22 cellular contexts compared by ENCODE assay signal in genomic region chr1:169142129-169142528, GRCh38. TPM values are rescaled to one million over a fixed set of nuclear protein-coding genes. Genes with fewer than 3 reads are reported as not detected.
DNase-seq lines count a peak whose midpoint lies in the region; ATAC-seq, FAIRE-seq and TF ChIP-seq lines count a peak whose summit lies in the region.
"Had no signal": no experiment of that assay in that cellular context is flagged by ENCODE, and none has a peak within 500 bp of the region (broad histone marks: within the 10 kb centered on the region; RNA-seq: fewer than 3 reads in every experiment).

No MANE protein-coding gene starts in this region.

- DNase-seq in HepG2 (ENCODE audit: low spot score) (no peak), right lobe of liver (no peak), K562 (ENCODE audit: extremely low read depth in 1 of 4, low spot score in 3 of 4) (no peak), G401 (ENCODE audit: low spot score) (no peak), NAMALWA (ENCODE audit: low spot score) (no peak)
- DNase-seq in stimulated activated CD8-positive, alpha-beta memory T cell treated with anti-CD3 and anti-CD28 coated beads, Interleukin-4, amount 100 ng/mL, for 48 hours: no peak
- DNase-seq: ACHN; AML-193; Caco-2; Calu3; CD4-positive, alpha-beta T cell; CD8-positive, alpha-beta T cell; DMS79 treated with DMSO at 0.1 percent for 48 hours; GDM1 had no signal

- H3K4me1 ChIP-seq in HepG2 (ENCODE audit: insufficient read depth, low read length): peaks cover 68% of the 10 kb centered on the region
- H3K4me1 ChIP-seq in right lobe of liver: peaks cover 0 to 51% (median 24%) of the 10 kb centered on the region in 4 donors
- peaks cover 0 to 9% of the 10 kb centered on the region in 2 experiments; a peak in 2 of 5 replicates for H3K4me1 ChIP-seq in K562 (replicated peaks in 1 of 2; ENCODE audit: control insufficient read depth in 2 of 2, insufficient read depth in 2 of 2, low read length in 2 of 2)
- H3K4me1 ChIP-seq: BLaER1 treated with 17β-estradiol and CSF1 and Interleukin-3, amounts not matched to agents 10 nM and 100 nM had no signal

- no peak for TF ChIP-seq EP300 in HepG2 (IDR thresholded peaks at IDR 0.05; ENCODE audit: low read depth in 2 of 2, low read length in 2 of 2)
- TF ChIP-seq EP300 in HepG2 (CRISPR knock-in tag; IDR thresholded peaks at IDR 0.05; ENCODE audit: borderline replicate concordance): no peak
- TF ChIP-seq EP300 in K562 (IDR thresholded peaks at IDR 0.05; ENCODE audit: low read length): no peak

- H3K9ac ChIP-seq in HepG2 (ENCODE audit: insufficient read depth, low read depth, low read length): no peak overlapping the region
- no peak overlapping the region for H3K9ac ChIP-seq in K562 (ENCODE audit: insufficient read depth in 1 of 2, low read depth in 2 of 2, low read length in 2 of 2)
- H3K9ac ChIP-seq: BLaER1 treated with 17β-estradiol and CSF1 and Interleukin-3, amounts not matched to agents 10 nM and 100 nM had no signal

- no peak for ATAC-seq in HepG2
- no peak for ATAC-seq in right lobe of liver
- ATAC-seq in K562: no peak
- ATAC-seq: CD8-positive, alpha-beta T cell; GM12878 had no signal

- no peak overlapping the region for H3K27ac ChIP-seq in HepG2 (ENCODE audit: extremely low read length, insufficient read depth, low read length)
- H3K27ac ChIP-seq in right lobe of liver: no peak overlapping the region
- no peak overlapping the region for H3K27ac ChIP-seq in K562 (ENCODE audit: extremely low read depth, low read depth, low read length)
- H3K27ac ChIP-seq: 22Rv1; BLaER1 treated with 17β-estradiol and CSF1 and Interleukin-3, amounts not matched to agents 10 nM and 100 nM; C4-2B had no signal

- WGBS in HepG2 (ENCODE audit: low lambda C conversion rate): 47% methylated on average over 1 of the region's 1 CpG
- WGBS in right lobe of liver (ENCODE audit: insufficient coverage, low coverage, low lambda C conversion rate, missing lambda C conversion rate): 29% methylated on average over 1 of the region's 1 CpG
- WGBS in K562 (ENCODE audit: insufficient coverage, low coverage, missing lambda C conversion rate): 12% methylated on average over 1 of the region's 1 CpG

- no peak overlapping the region for H3K4me3 ChIP-seq in HepG2 (replicated peaks in 1 of 3; ENCODE audit: insufficient read depth in 1 of 3, low read depth in 2 of 3, low read length in 3 of 3)
- H3K4me3 ChIP-seq in right lobe of liver: no peak overlapping the region
- no peak overlapping the region for H3K4me3 ChIP-seq in K562
- H3K4me3 ChIP-seq: BLaER1 treated with 17β-estradiol and CSF1 and Interleukin-3, amounts not matched to agents 10 nM and 100 nM; GM12878 had no signal

- H3K36me3 ChIP-seq in HepG2 (replicated peaks in 1 of 2; ENCODE audit: control insufficient read depth in 1 of 2, insufficient read depth in 2 of 2, low read length in 2 of 2): no peaks in the 10 kb centered on the region
- H3K36me3 ChIP-seq in right lobe of liver: no peaks in the 10 kb centered on the region
- H3K36me3 ChIP-seq in K562 (ENCODE audit: control insufficient read depth, insufficient read depth, low read length): no peaks in the 10 kb centered on the region
- H3K36me3 ChIP-seq: BLaER1 treated with 17β-estradiol and CSF1 and Interleukin-3, amounts not matched to agents 10 nM and 100 nM had no signal

- H3K9me3 ChIP-seq in HepG2 (ENCODE audit: low read length) (no peaks in the 10 kb centered on the region), right lobe of liver (no peaks in the 10 kb centered on the region), K562 (replicated peaks; ENCODE audit: control insufficient read depth, insufficient read depth, low read depth, low read length) (no peaks in the 10 kb centered on the region)
- H3K9me3 ChIP-seq: BLaER1 treated with 17β-estradiol and CSF1 and Interleukin-3, amounts not matched to agents 10 nM and 100 nM; Caco-2 had no signal

- TF ChIP-seq POLR2A in HepG2 (IDR thresholded peaks at IDR 0.05; ENCODE audit: insufficient read depth in 1 of 2, low read depth in 2 of 2, low read length in 2 of 2): no peak
- TF ChIP-seq POLR2A in right lobe of liver (IDR thresholded peaks at IDR 0.05): no peak
- no peak for TF ChIP-seq POLR2A in K562 (conservative IDR thresholded peaks at IDR 0.05)

- CTCF ChIA-PET in HepG2 (lab: Yijun Ruan, JAX; ENCODE audit: low intra/inter-chr PET ratio, low total read pairs): no interaction called here
- CTCF ChIA-PET in K562 (lab: Yijun Ruan, JAX; ENCODE audit: low intra/inter-chr PET ratio): no interaction called here

- intact Hi-C loops in HepG2 (cut with micrococcal nuclease; ENCODE audit: unreplicated experiment) (no loop called here), right lobe of liver (cut with DNase I) (no loop called here), K562 (cut with micrococcal nuclease) (no loop called here)

- in situ Hi-C loops in HepG2 (cut with HindIII; ENCODE audit: extremely low pct_ligation_motif_present, low pct_unique_long_range_greater_than_20kb) (no loop called here), K562 (cut with MboI) (no loop called here), G401 (cut with HindIII; ENCODE audit: low sequenced_read_pairs) (no loop called here)

- no peaks in the 10 kb centered on the region for H3K79me2 ChIP-seq in HepG2 (ENCODE audit: insufficient read depth, low read length)
- H3K79me2 ChIP-seq in K562 (ENCODE audit: control insufficient read depth, insufficient read depth, low read length): no peaks in the 10 kb centered on the region

- no peaks in the 10 kb centered on the region for H3K9me1 ChIP-seq in K562 (ENCODE audit: control insufficient read depth, insufficient read depth, low read length)

- FAIRE-seq in HepG2 (lab: Jason Lieb, UNC) (no peak), K562 (lab: Jason Lieb, UNC) (peak; percentile 19), islet of Langerhans (lab: Jason Lieb, UNC) (peak; percentile 47)
- FAIRE-seq: D721Med, GM12878, GM12892, GM18507 had no signal

- no peak overlapping the region for H2AFZ ChIP-seq in HepG2 (ENCODE audit: low read length)
- H2AFZ ChIP-seq in K562 (ENCODE audit: low read depth, low read length): no peak overlapping the region

- no peak overlapping the region for H3K4me2 ChIP-seq in HepG2 (ENCODE audit: low read depth, low read length)
- no peak overlapping the region for H3K4me2 ChIP-seq in K562 (ENCODE audit: insufficient read depth, low read length)
- H3K4me2 ChIP-seq: BLaER1 treated with 17β-estradiol and CSF1 and Interleukin-3, amounts not matched to agents 10 nM and 100 nM had no signal

- no TSS peak for BruUV-seq in HepG2 (replicated peaks; lab: Mats Ljungman, UMichigan)
- BruUV-seq in K562 (replicated peaks; lab: Mats Ljungman, UMichigan): no TSS peak

- H4K20me1 ChIP-seq in HepG2 (ENCODE audit: insufficient read depth, low read length): no peaks in the 10 kb centered on the region
- H4K20me1 ChIP-seq in K562 (replicated peaks; ENCODE audit: control insufficient read depth, insufficient read depth, low read length): no peaks in the 10 kb centered on the region
- H4K20me1 ChIP-seq: BLaER1 treated with 17β-estradiol and CSF1 and Interleukin-3, amounts not matched to agents 10 nM and 100 nM had no signal

- TF ChIP-seq RAD21 in HepG2 (CRISPR knock-in tag; IDR thresholded peaks at IDR 0.05): no peak
- TF ChIP-seq RAD21 in K562 (CRISPR knock-in tag; conservative IDR thresholded peaks at IDR 0.05 in 1 of 2, IDR thresholded peaks at IDR 0.05 in 1 of 2): no peak

- POLR2A ChIA-PET in HepG2 (lab: Yijun Ruan, JAX) (no interaction called here), K562 (lab: Yijun Ruan, JAX) (interaction anchor here (2.0 kb wide), 1 partner anchor 10 kb away, joined by 6 read pairs; no protein-coding TSS in a partner anchor)

- no peak for TF ChIP-seq CTCF in HepG2 (CRISPR knock-in tag; IDR thresholded peaks at IDR 0.05)
- TF ChIP-seq CTCF in right lobe of liver (IDR thresholded peaks at IDR 0.05): no peak
- no peak for TF ChIP-seq CTCF in K562 (IDR thresholded peaks at IDR 0.05 in 2 of 3, conservative IDR thresholded peaks at IDR 0.05 in 1 of 3; ENCODE audit: insufficient read depth in 2 of 3, low read depth in 1 of 3, low read length in 3 of 3)

- H3K27me3 ChIP-seq in HepG2 (ENCODE audit: control insufficient read depth in 1 of 2, insufficient read depth in 2 of 2, low read length in 2 of 2): no peaks in the 10 kb centered on the region
- no peaks in the 10 kb centered on the region for H3K27me3 ChIP-seq in right lobe of liver
- no peaks in the 10 kb centered on the region for H3K27me3 ChIP-seq in K562 (ENCODE audit: control insufficient read depth in 2 of 2, insufficient read depth in 2 of 2, low read length in 2 of 2)
- H3K27me3 ChIP-seq: BLaER1 treated with 17β-estradiol and CSF1 and Interleukin-3, amounts not matched to agents 10 nM and 100 nM had no signal

RNA-seq across cellular contexts. Expression of gene ATP1B1, which starts 35.6 kb away (rescaled TPM):
- total RNA-seq in HepG2 (2016; rRNA removed; fragmentation: Illumina TruSeq; extraction: Trizol) (89.8 and 135 TPM in 2 replicates), right lobe of liver (10 to 100 TPM; 69.6 to 99.5 (median 78.5) TPM), K562 (2014; rRNA removed) (0.98 and 2.5 TPM in 2 replicates), K562 (2014; rRNA removed; fragmentation: Illumina TruSeq; extraction: Trizol) (1.6 and 1.8 TPM in 2 replicates), K562 (2015; rRNA removed; fragmentation: Illumina TruSeq; extraction: Trizol) (1.9 and 2.1 TPM in 2 replicates), K562 (2021) (3.0 TPM in 2 replicates)
- 15.3 and 17.7 TPM in 2 replicates for total RNA-seq in HepG2 (2016; cell fraction: cytosol; rRNA removed; fragmentation: Illumina TruSeq; extraction: Trizol; ENCODE audit: low read depth)
- total RNA-seq in HepG2 (2016; cell fraction: insoluble cytoplasmic fraction; rRNA removed; fragmentation: Illumina TruSeq; extraction: Trizol): 83.4 and 139 TPM in 2 replicates
- total RNA-seq in HepG2 (2016; cell fraction: membrane; rRNA removed; fragmentation: Illumina TruSeq; extraction: Trizol): 47.8 and 51.7 TPM in 2 replicates
- 170 and 186 TPM in 2 replicates for total RNA-seq in HepG2 (2016; cell fraction: nucleus; rRNA removed; fragmentation: Illumina TruSeq; extraction: Trizol)
- polyA plus RNA-seq in HepG2 (2011; rRNA removed) (134 TPM in 2 replicates), K562 (2011; rRNA removed) (1.5 and 1.7 TPM in 2 replicates), K562 (2014; fragmentation: Illumina TruSeq; extraction: Trizol) (1.5 and 1.6 TPM in 2 replicates), K562 (2014; fragmentation: Nextera tagmentation; extraction: Ambion mirVana) (1 to 10 TPM in 1 of 2 experiments, under 1 TPM in 1; 0.76 to 1.1 TPM), K562 (2014; rRNA removed) (1.9 and 2.4 TPM in 2 replicates)
- 63.8 and 107 TPM in 2 replicates for polyA plus RNA-seq in HepG2 (2011; cell fraction: cytosol; rRNA removed)
- polyA plus RNA-seq in HepG2 (2011; cell fraction: nucleus; rRNA removed): 45.7 and 54.4 TPM in 2 replicates
- polyA plus RNA-seq in HepG2 (2012): 194 and 216 TPM in 2 replicates
- 12.7 and 13.7 TPM in 2 replicates for polyA plus RNA-seq in HepG2 (2016; cell fraction: cytosol; fragmentation: Illumina TruSeq; extraction: Trizol; ENCODE audit: low read depth)
- 116 and 118 TPM in 2 replicates for polyA plus RNA-seq in HepG2 (2016; cell fraction: insoluble cytoplasmic fraction; fragmentation: Illumina TruSeq; extraction: Trizol; ENCODE audit: low read depth)
- polyA plus RNA-seq in HepG2 (2016; cell fraction: membrane; fragmentation: Illumina TruSeq; extraction: Trizol; ENCODE audit: low read depth): 31.8 and 33.5 TPM in 2 replicates
- 298 and 311 TPM in 2 replicates for polyA plus RNA-seq in HepG2 (2016; cell fraction: nucleus; fragmentation: Illumina TruSeq; extraction: Trizol; ENCODE audit: insufficient read depth, low read depth)
- 26.2 and 55.9 TPM in 2 replicates for polyA minus RNA-seq in HepG2 (2011; rRNA and poly(A)+ RNA removed; ENCODE audit: low replicate concordance)
- 118 and 143 TPM in 2 replicates for polyA minus RNA-seq in HepG2 (2011; cell fraction: cytosol; rRNA and poly(A)+ RNA removed)
- polyA minus RNA-seq in HepG2 (2011; cell fraction: nucleus; rRNA and poly(A)+ RNA removed): 93.7 and 117 TPM in 2 replicates
- 1.2 and 1.7 TPM in 2 replicates for total RNA-seq in K562 (2011; cell fraction: chromatin; rRNA removed; ENCODE audit: low replicate concordance)
- 1.3 and 2.3 TPM in 2 replicates for total RNA-seq in K562 (2011; cell fraction: nucleolus; rRNA removed)
- 2.4 and 2.6 TPM in 2 replicates for total RNA-seq in K562 (2011; cell fraction: nucleoplasm; rRNA removed)
- 0.49 and 0.72 TPM in 2 replicates for polyA plus RNA-seq in K562 (2011; cell fraction: cytosol; rRNA removed)
- 0.43 and 0.45 TPM in 2 replicates for polyA plus RNA-seq in K562 (2011; cell fraction: nucleus; rRNA removed)
- polyA plus RNA-seq in K562 (2012): 2.1 and 3.7 TPM in 2 replicates
- 2.3 and 2.8 TPM in 2 replicates for polyA minus RNA-seq in K562 (2011; rRNA and poly(A)+ RNA removed)
- 2.3 and 3.0 TPM in 2 replicates for polyA minus RNA-seq in K562 (2011; cell fraction: cytosol; rRNA and poly(A)+ RNA removed)
- 0.94 and 1.00 TPM in 2 replicates for polyA minus RNA-seq in K562 (2011; cell fraction: nucleus; rRNA and poly(A)+ RNA removed)
- 15.0 and 17.5 TPM in 2 replicates for total RNA-seq in G401 (2014; rRNA removed; shearing (Covaris generic))

Comparison
In these comparisons a context has a peak if more than half of its experiments do, and no peak if none do; other contexts are left out.
1. Of the 241 proteins assayed by ChIP-seq in both HepG2 and K562: peak only in HepG2: MAFF and MAFK; only in K562: none; in both: none; in neither: 239.